15 cellular contexts compared by ENCODE assay signal in genomic region chr17:81060416-81060815, GRCh38.
"Had no signal": no experiment of that assay in that cellular context is flagged by ENCODE, and none has a peak within 500 bp of the region (broad histone marks: within the 10 kb centered on the region; RNA-seq: fewer than 3 reads in every experiment).

No MANE protein-coding gene starts in this region.

- H3K4me3 Mint-ChIP-seq: activated naive CD4-positive, alpha-beta T cell treated with anti-CD3 and anti-CD28 coated beads, Interleukin-2, amount 10 ng/mL, durations not matched to agents 7 days and 5 days; central memory CD8-positive, alpha-beta T cell; dendritic cell treated with granulocyte-macrophage colony-stimulating factor and Interleukin-4, amounts not matched to agents 40 ng/mL and 50 ng/mL, for 4 days; memory B cell had no signal

- H3K27ac Mint-ChIP-seq: activated naive CD4-positive, alpha-beta T cell treated with anti-CD3 and anti-CD28 coated beads, Interleukin-2, amount 10 ng/mL, durations not matched to agents 7 days and 5 days; activated T-helper 2 cell treated with anti-CD3 and anti-CD28 coated beads, Interferon-gamma antibody, Interleukin-2, Interleukin-4, amounts not matched to agents 10 μg/mL and 5 μg/mL and 100 μg/mL, durations not matched to agents 14 hours and 24 hours and 36 hours; dendritic cell treated with granulocyte-macrophage colony-stimulating factor and Interleukin-4, amounts not matched to agents 40 ng/mL and 50 ng/mL, for 4 days; memory B cell had no signal

- H3K4me3 ChIP-seq: adrenal gland, esophagus muscularis mucosa, sigmoid colon had no signal

- H3K4me1 Mint-ChIP-seq: activated naive CD4-positive, alpha-beta T cell treated with anti-CD3 and anti-CD28 coated beads, Interleukin-2, amount 10 ng/mL, durations not matched to agents 7 days and 5 days; central memory CD8-positive, alpha-beta T cell had no signal

- H3K27ac ChIP-seq: adrenal gland, esophagus muscularis mucosa had no signal

- H3K27me3 ChIP-seq: adrenal gland, esophagus muscularis mucosa, sigmoid colon had no signal

- H3K27me3 Mint-ChIP-seq: central memory CD8-positive, alpha-beta T cell had no signal

- H3K9me3 Mint-ChIP-seq: activated naive CD4-positive, alpha-beta T cell treated with anti-CD3 and anti-CD28 coated beads, Interleukin-2, amount 10 ng/mL, durations not matched to agents 7 days and 5 days; activated T-helper 2 cell treated with anti-CD3 and anti-CD28 coated beads, Interferon-gamma antibody, Interleukin-2, Interleukin-4, amounts not matched to agents 10 μg/mL and 5 μg/mL and 100 μg/mL, durations not matched to agents 14 hours and 24 hours and 36 hours; central memory CD8-positive, alpha-beta T cell; dendritic cell treated with granulocyte-macrophage colony-stimulating factor and Interleukin-4, amounts not matched to agents 40 ng/mL and 50 ng/mL, for 4 days; memory B cell had no signal

- DNase-seq: activated CD4-positive, alpha-beta T cell treated with anti-CD3 and anti-CD28 coated beads, Interleukin-2, amount 50 U/mL, for 1 hour; activated naive CD4-positive, alpha-beta T cell treated with anti-CD3 and anti-CD28 coated beads, Interleukin-2, amount 10 ng/mL, durations not matched to agents 7 days and 5 days; adrenal gland; foreskin fibroblast; head of caudate nucleus; sigmoid colon; SK-N-SH; stimulated activated CD4-positive, alpha-beta T cell treated with anti-CD3 and anti-CD28 coated beads, Interleukin-12 subunit alpha, Interleukin-12 subunit beta, amount 100 ng/mL, for 4 hours; stimulated activated naive CD4-positive, alpha-beta T cell; T-helper 2 cell had no signal

- H3K9me3 ChIP-seq: adrenal gland, esophagus muscularis mucosa, sigmoid colon, SK-N-SH had no signal

- H3K36me3 Mint-ChIP-seq: activated naive CD4-positive, alpha-beta T cell treated with anti-CD3 and anti-CD28 coated beads, Interleukin-2, amount 10 ng/mL, durations not matched to agents 7 days and 5 days; memory B cell had no signal
